13 cellular contexts compared by ENCODE assay signal in the genomic region with DNA sequence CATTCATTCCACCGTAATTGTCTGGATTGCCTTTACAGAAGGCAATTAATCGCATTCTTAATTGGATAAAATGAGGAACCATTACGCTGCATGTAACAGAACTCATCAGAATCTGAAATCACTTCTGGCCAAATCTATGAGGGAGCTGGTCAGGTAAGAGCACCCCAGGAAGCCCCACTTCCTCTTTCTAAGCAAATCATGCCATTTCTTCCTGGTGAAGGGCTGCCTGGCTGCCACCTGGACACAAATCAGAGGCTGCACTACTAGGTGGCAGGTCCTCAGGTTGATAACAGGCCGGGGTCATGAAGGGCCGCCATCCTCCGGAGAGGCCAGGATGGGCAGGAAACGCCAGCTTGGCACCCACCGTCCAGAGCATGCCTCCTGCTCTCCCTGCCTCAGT.
DNase-seq lines count a peak whose midpoint lies in the region; ATAC-seq, FAIRE-seq and TF ChIP-seq lines count a peak whose summit lies in the region.
"Had no signal": no experiment of that assay in that cellular context is flagged by ENCODE, and none has a peak within 500 bp of the region (broad histone marks: within the 10 kb centered on the region; RNA-seq: fewer than 3 reads in every experiment).

No MANE protein-coding gene starts in this region.

- peaks cover 58% of the 10 kb centered on the region for H3K4me1 Mint-ChIP-seq in activated CD4-positive, alpha-beta T cell treated with anti-CD3 and anti-CD28 coated beads for 36 hours

- no peak for TF ChIP-seq EP300 in K562 (IDR thresholded peaks at IDR 0.05; ENCODE audit: low read length)

- no TSS peak for BruUV-seq in K562 (replicated peaks; lab: Mats Ljungman, UMichigan)

- intact Hi-C loops in K562 (cut with micrococcal nuclease), result no loop called here
- intact Hi-C loops in activated CD4-positive, alpha-beta T cell treated with anti-CD3 and anti-CD28 coated beads for 36 hours (cut with DNase I, micrococcal nuclease), result no loop called here

- H3K79me2 ChIP-seq in K562 (ENCODE audit: control insufficient read depth, insufficient read depth, low read length), result peaks cover 37% of the 10 kb centered on the region

- ATAC-seq in GM21381 (IDR thresholded peaks at IDR 0.05; ENCODE audit: unreplicated experiment), result peak; percentile 62
- ATAC-seq in K562, result no peak
- ATAC-seq in activated CD4-positive, alpha-beta T cell treated with anti-CD3 and anti-CD28 coated beads for 36 hours, result no peak
- ATAC-seq in HG03108 (IDR thresholded peaks at IDR 0.05; ENCODE audit: unreplicated experiment), result no peak

- no peaks in the 10 kb centered on the region for H3K9me3 ChIP-seq in K562 (replicated peaks; ENCODE audit: control insufficient read depth, insufficient read depth, low read depth, low read length)

- peak; percentile 36 for DNase-seq in GM10266 (ENCODE audit: extremely low spot score)
- no peak for DNase-seq in K562 (ENCODE audit: extremely low read depth in 1 of 4, low spot score in 3 of 4)
- DNase-seq in HuH-7.5 (ENCODE audit: low spot score), result no peak
- DNase-seq in activated CD4-positive, alpha-beta T cell treated with anti-CD3 and anti-CD28 coated beads for 36 hours, result no peak
- DNase-seq: activated T-cell treated with anti-CD3 and anti-CD28 coated beads, Interleukin-2, amount 50 U/mL, for 1 hour; caudate nucleus; NCI-H2171 treated with DMSO at 0.1 percent for 48 hours had no signal

- H3K4me1 ChIP-seq in K562 (replicated peaks in 1 of 2; ENCODE audit: control insufficient read depth in 2 of 2, insufficient read depth in 2 of 2, low read length in 2 of 2) (peaks cover 20 to 21% of the 10 kb centered on the region in 2 experiments), rectal smooth muscle tissue (ENCODE audit: control insufficient read depth, insufficient read depth, low read length) (peaks cover 53% of the 10 kb centered on the region)

- no peak overlapping the region for H3K27ac Mint-ChIP-seq in activated CD4-positive, alpha-beta T cell treated with anti-CD3 and anti-CD28 coated beads for 36 hours
- H3K27ac Mint-ChIP-seq: nephron had no signal

- no peak overlapping the region for H3K4me2 ChIP-seq in K562 (ENCODE audit: insufficient read depth, low read length)
- H3K4me2 ChIP-seq: smooth muscle cell had no signal

- no peak for FAIRE-seq in K562 (lab: Jason Lieb, UNC)

- H3K9ac ChIP-seq in K562 (ENCODE audit: insufficient read depth in 1 of 2, low read depth in 2 of 2, low read length in 2 of 2) (0 out of 4 replicates have a peak overlapping the region, but pooled peaks of 1 of the 2 experiments have one; percentile 45), rectal smooth muscle tissue (ENCODE audit: low read length) (no peak overlapping the region)

- peaks cover 7% of the 10 kb centered on the region for H3K36me3 Mint-ChIP-seq in activated CD4-positive, alpha-beta T cell treated with anti-CD3 and anti-CD28 coated beads for 36 hours (ENCODE audit: low read depth)

- 87% methylated on average over 8 of the region's 8 CpGs for WGBS in K562 (ENCODE audit: insufficient coverage, low coverage, missing lambda C conversion rate)

- H2AFZ ChIP-seq in K562 (ENCODE audit: low read depth, low read length), result no peak overlapping the region

- H3K36me3 ChIP-seq in K562 (ENCODE audit: control insufficient read depth, insufficient read depth, low read length) (peaks cover 28% of the 10 kb centered on the region; the same call in 2 of the 3 replicates), rectal smooth muscle tissue (ENCODE audit: control insufficient read depth, insufficient read depth, low read length) (no peaks in the 10 kb centered on the region)

- no peaks in the 10 kb centered on the region for H3K9me3 Mint-ChIP-seq in activated CD4-positive, alpha-beta T cell treated with anti-CD3 and anti-CD28 coated beads for 36 hours (ENCODE audit: low read depth)
- H3K9me3 Mint-ChIP-seq: CD14-positive monocyte, nephron had no signal

- TF ChIP-seq CTCF in GM10266 (IDR thresholded peaks at IDR 0.05; ENCODE audit: control insufficient read depth, insufficient read depth, low read depth, missing control alignments) (no peak), K562 (IDR thresholded peaks at IDR 0.05 in 2 of 3, conservative IDR thresholded peaks at IDR 0.05 in 1 of 3; ENCODE audit: insufficient read depth in 2 of 3, low read depth in 1 of 3, low read length in 3 of 3) (no peak)

- H3K9me1 ChIP-seq in K562 (ENCODE audit: control insufficient read depth, insufficient read depth, low read length), result peaks cover 10% of the 10 kb centered on the region

- H4K20me1 ChIP-seq in K562 (replicated peaks; ENCODE audit: control insufficient read depth, insufficient read depth, low read length), result peaks cover 26% of the 10 kb centered on the region

- H3K4me3 ChIP-seq in K562 (no peak overlapping the region), rectal smooth muscle tissue (ENCODE audit: low read length) (no peak overlapping the region)
- H3K4me3 ChIP-seq: smooth muscle cell had no signal

- no peak for TF ChIP-seq RAD21 in K562 (CRISPR knock-in tag; conservative IDR thresholded peaks at IDR 0.05 in 1 of 2, IDR thresholded peaks at IDR 0.05 in 1 of 2)

- H3K4me3 Mint-ChIP-seq in activated CD4-positive, alpha-beta T cell treated with anti-CD3 and anti-CD28 coated beads for 36 hours, result no peak overlapping the region
- H3K4me3 Mint-ChIP-seq: CD14-positive monocyte, nephron had no signal

- no peaks in the 10 kb centered on the region for H3K27me3 ChIP-seq in K562 (ENCODE audit: control insufficient read depth in 2 of 2, insufficient read depth in 2 of 2, low read length in 2 of 2)
- H3K27me3 ChIP-seq in rectal smooth muscle tissue (ENCODE audit: control insufficient read depth, insufficient read depth, low read length), result no peaks in the 10 kb centered on the region

- no peaks in the 10 kb centered on the region for H3K27me3 Mint-ChIP-seq in activated CD4-positive, alpha-beta T cell treated with anti-CD3 and anti-CD28 coated beads for 36 hours

- no peak for TF ChIP-seq POLR2A in K562 (conservative IDR thresholded peaks at IDR 0.05)

- no peak overlapping the region for H3K27ac ChIP-seq in K562 (ENCODE audit: extremely low read depth, low read depth, low read length)
- H3K27ac ChIP-seq in rectal smooth muscle tissue (ENCODE audit: low read depth, low read length), result peak overlapping the region; percentile 31

- POLR2A ChIA-PET in K562 (lab: Yijun Ruan, JAX), result no interaction called here
- POLR2A ChIA-PET in activated CD4-positive, alpha-beta T cell treated with anti-CD3 and anti-CD28 coated beads for 36 hours (lab: Charles Lee), result no interaction called here

- in situ Hi-C loops in K562 (cut with MboI), result no loop called here

- CTCF ChIA-PET in K562 (lab: Yijun Ruan, JAX; ENCODE audit: low intra/inter-chr PET ratio), result no interaction called here
- CTCF ChIA-PET in activated CD4-positive, alpha-beta T cell treated with anti-CD3 and anti-CD28 coated beads for 36 hours (lab: Charles Lee), result interaction anchor here (1.0 kb wide), 2 partner anchors 12 to 240 kb away, joined by 3 read pairs; no protein-coding TSS in a partner anchor

TF ChIP-seq in K562, 482 proteins besides CTCF, POLR2A, EP300 and RAD21:
- TF ChIP-seq NUFIP1 (IDR thresholded peaks at IDR 0.05; ENCODE audit: partially characterized antibody) (no peak), SPI1 (IDR thresholded peaks at IDR 0.05; ENCODE audit: borderline replicate concordance, low read depth, low read length) (peak; percentile 96), FOXK1 (CRISPR knock-in tag; IDR thresholded peaks at IDR 0.05; ENCODE audit: borderline replicate concordance) (no peak), ZFPM2 (CRISPR knock-in tag; IDR thresholded peaks at IDR 0.05) (no peak), ARID1B (IDR thresholded peaks at IDR 0.05) (no peak)
- TF ChIP-seq, protein P1, sequence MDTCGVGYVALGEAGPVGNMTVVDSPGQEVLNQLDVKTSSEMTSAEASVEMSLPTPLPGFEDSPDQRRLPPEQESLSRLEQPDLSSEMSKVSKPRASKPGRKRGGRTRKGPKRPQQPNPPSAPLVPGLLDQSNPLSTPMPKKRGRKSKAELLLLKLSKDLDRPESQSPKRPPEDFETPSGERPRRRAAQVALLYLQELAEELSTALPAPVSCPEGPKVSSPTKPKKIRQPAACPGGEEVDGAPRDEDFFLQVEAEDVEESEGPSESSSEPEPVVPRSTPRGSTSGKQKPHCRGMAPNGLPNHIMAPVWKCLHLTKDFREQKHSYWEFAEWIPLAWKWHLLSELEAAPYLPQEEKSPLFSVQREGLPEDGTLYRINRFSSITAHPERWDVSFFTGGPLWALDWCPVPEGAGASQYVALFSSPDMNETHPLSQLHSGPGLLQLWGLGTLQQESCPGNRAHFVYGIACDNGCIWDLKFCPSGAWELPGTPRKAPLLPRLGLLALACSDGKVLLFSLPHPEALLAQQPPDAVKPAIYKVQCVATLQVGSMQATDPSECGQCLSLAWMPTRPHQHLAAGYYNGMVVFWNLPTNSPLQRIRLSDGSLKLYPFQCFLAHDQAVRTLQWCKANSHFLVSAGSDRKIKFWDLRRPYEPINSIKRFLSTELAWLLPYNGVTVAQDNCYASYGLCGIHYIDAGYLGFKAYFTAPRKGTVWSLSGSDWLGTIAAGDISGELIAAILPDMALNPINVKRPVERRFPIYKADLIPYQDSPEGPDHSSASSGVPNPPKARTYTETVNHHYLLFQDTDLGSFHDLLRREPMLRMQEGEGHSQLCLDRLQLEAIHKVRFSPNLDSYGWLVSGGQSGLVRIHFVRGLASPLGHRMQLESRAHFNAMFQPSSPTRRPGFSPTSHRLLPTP (IDR thresholded peaks at IDR 0.05; ENCODE audit: borderline replicate concordance, extremely low read depth, insufficient read length), result no peak
